Comparison of ENCODE assay signal across 17 cellular contexts in the genomic region with DNA sequence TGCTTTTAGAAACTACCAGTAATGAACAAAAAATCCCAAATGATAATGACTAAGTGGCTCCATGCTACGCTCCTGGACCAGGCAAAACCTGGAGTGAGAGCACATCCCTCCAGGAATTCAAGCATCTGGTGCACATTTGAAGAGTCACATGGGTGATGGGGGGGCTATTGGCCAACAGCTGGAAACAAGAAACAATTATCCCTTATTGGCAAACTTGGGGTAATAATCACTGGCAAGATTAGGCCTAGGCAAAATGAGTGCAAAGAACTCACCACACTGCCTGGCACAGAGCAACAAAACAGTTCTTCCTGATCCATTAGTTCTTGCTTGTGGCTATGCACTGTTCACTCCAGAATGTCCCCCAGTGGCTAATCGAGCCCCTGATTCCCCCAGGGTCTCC.
DNase-seq lines count a peak whose midpoint lies in the region; ATAC-seq and TF ChIP-seq lines count a peak whose summit lies in the region.
"Had no signal": no experiment of that assay in that cellular context is flagged by ENCODE, and none has a peak within 500 bp of the region (broad histone marks: within the 10 kb centered on the region; RNA-seq: fewer than 3 reads in every experiment).

No MANE protein-coding gene starts in this region.

- no peak overlapping the region for H2AFZ ChIP-seq in SK-N-SH (ENCODE audit: low read depth)

- H4K20me1 ChIP-seq in SK-N-SH (ENCODE audit: insufficient read depth), result no peaks in the 10 kb centered on the region
- H4K20me1 ChIP-seq in BLaER1 treated with 17β-estradiol and CSF1 and Interleukin-3, amounts not matched to agents 10 nM and 100 nM, result no peaks in the 10 kb centered on the region

- H3K36me3 ChIP-seq in SK-N-SH (replicated peaks in 1 of 2; ENCODE audit: control insufficient read depth in 1 of 2, insufficient read depth in 2 of 2, low read length in 1 of 2) (no peaks in the 10 kb centered on the region), lung (ENCODE audit: control insufficient read depth in 2 of 2, insufficient read depth in 2 of 2, low read length in 2 of 2) (no peaks in the 10 kb centered on the region)
- no peaks in the 10 kb centered on the region for H3K36me3 ChIP-seq in BLaER1 treated with 17β-estradiol and CSF1 and Interleukin-3, amounts not matched to agents 10 nM and 100 nM
- no peaks in the 10 kb centered on the region for H3K36me3 ChIP-seq in effector memory CD4-positive, alpha-beta T cell (ENCODE audit: control insufficient read depth, insufficient read depth, low read length)

- WGBS in SK-N-SH (ENCODE audit: low lambda C conversion rate), result 0% methylated on average over 2 of the region's 2 CpGs
- WGBS in lung, 2 donors, result 77 to 81% methylated on average over 2 of the region's 2 CpGs

- H3K4me1 Mint-ChIP-seq in osteocyte (ENCODE audit: unreplicated experiment), result no peaks in the 10 kb centered on the region
- H3K4me1 Mint-ChIP-seq: CD4-positive, CD25-positive, alpha-beta regulatory T cell; CD8-positive, alpha-beta memory T cell; H9 had no signal

- H3K27ac ChIP-seq in SK-N-SH (ENCODE audit: low read depth in 2 of 2, low read length in 1 of 2), result no peak overlapping the region
- H3K27ac ChIP-seq in BLaER1 treated with 17β-estradiol and CSF1 and Interleukin-3, amounts not matched to agents 10 nM and 100 nM, result no peak overlapping the region
- no peak overlapping the region for H3K27ac ChIP-seq in lung (ENCODE audit: low read depth in 1 of 2, low read length in 1 of 2)
- H3K27ac ChIP-seq in effector memory CD4-positive, alpha-beta T cell (ENCODE audit: insufficient read depth, low read length, poor library complexity, severe bottlenecking), result no peak overlapping the region
- H3K27ac ChIP-seq: 22Rv1, A549 had no signal

- TF ChIP-seq CTCF in SK-N-SH (IDR thresholded peaks at IDR 0.05) (no peak), lung (IDR thresholded peaks at IDR 0.05; ENCODE audit: control extremely low read depth, extremely low read depth) (no peak), osteocyte (IDR thresholded peaks at IDR 0.05) (no peak)

- no peak for TF ChIP-seq RAD21 in SK-N-SH (IDR thresholded peaks at IDR 0.05; ENCODE audit: low read length)

- CTCF ChIA-PET in SK-N-SH (lab: Yijun Ruan, JAX), result interaction anchor here (0.6 kb wide), 1 partner anchor 134 kb away, joined by 3 read pairs; no protein-coding TSS in a partner anchor
- CTCF ChIA-PET in HEK293T (lab: Yijun Ruan, JAX), result no interaction called here

- peaks cover 15% of the 10 kb centered on the region for H3K9me3 Mint-ChIP-seq in osteocyte (ENCODE audit: unreplicated experiment)

- H3K9me2 ChIP-seq in SK-N-SH, result no peaks in the 10 kb centered on the region

- H3K4me1 ChIP-seq in SK-N-SH (ENCODE audit: control insufficient read depth in 1 of 2, insufficient read depth in 2 of 2, low read depth in 1 of 2, low read length in 1 of 2) (no peaks in the 10 kb centered on the region; a peak in 1 of 4 replicates), lung (ENCODE audit: control insufficient read depth in 2 of 2, insufficient read depth in 2 of 2, low read length in 2 of 2) (peaks cover 5 to 7% of the 10 kb centered on the region in 2 donors)
- peaks cover 23 to 34% (median 29%) of the 10 kb centered on the region in 10 experiments for H3K4me1 ChIP-seq in BLaER1 treated with 17β-estradiol and CSF1 and Interleukin-3, amounts not matched to agents 10 nM and 100 nM
- no peaks in the 10 kb centered on the region for H3K4me1 ChIP-seq in effector memory CD4-positive, alpha-beta T cell (ENCODE audit: control insufficient read depth, insufficient read depth, low read length, poor library complexity, severe bottlenecking)
- H3K4me1 ChIP-seq: A549 had no signal

- DNase-seq in SK-N-SH, result peak; percentile 16
- DNase-seq in lung (ENCODE audit: low spot score), result peak; percentile 15
- peak; percentile 25 for DNase-seq in osteocyte (ENCODE audit: extremely low spot score, unreplicated experiment)
- no peak for DNase-seq in HEK293T (ENCODE audit: extremely low spot score)
- no peak for DNase-seq in effector memory CD4-positive, alpha-beta T cell
- DNase-seq: C1 segment of cervical spinal cord; CD4-positive, CD25-positive, alpha-beta regulatory T cell; CD8-positive, alpha-beta memory T cell; COR-L47; DMS 273 treated with DMSO at 0.1 percent for 48 hours; DMS53; H9 had no signal

- no peaks in the 10 kb centered on the region for H3K9me3 ChIP-seq in SK-N-SH
- peaks cover 14 to 23% (median 18%) of the 10 kb centered on the region in 11 experiments for H3K9me3 ChIP-seq in BLaER1 treated with 17β-estradiol and CSF1 and Interleukin-3, amounts not matched to agents 10 nM and 100 nM (replicated peaks in 1 of 11)
- H3K9me3 ChIP-seq in lung (ENCODE audit: control insufficient read depth in 2 of 2, insufficient read depth in 1 of 2, low read length in 1 of 2), result peaks cover 5% of the 10 kb centered on the region in 2 donors
- H3K9me3 ChIP-seq in effector memory CD4-positive, alpha-beta T cell (ENCODE audit: control insufficient read depth, low read length), result peaks cover 11% of the 10 kb centered on the region
- H3K9me3 ChIP-seq: A549 had no signal

- H3K4me2 ChIP-seq in SK-N-SH, result no peak overlapping the region
- peak overlapping the region in 7 of 11 experiments; percentile 3 to 49 (median 37); a peak in 10 of 22 replicates for H3K4me2 ChIP-seq in BLaER1 treated with 17β-estradiol and CSF1 and Interleukin-3, amounts not matched to agents 10 nM and 100 nM
- H3K4me2 ChIP-seq: A549 had no signal

- H3K27me3 ChIP-seq in SK-N-SH (ENCODE audit: insufficient read depth), result no peaks in the 10 kb centered on the region
- H3K27me3 ChIP-seq in BLaER1 treated with 17β-estradiol and CSF1 and Interleukin-3, amounts not matched to agents 10 nM and 100 nM, result no peaks in the 10 kb centered on the region
- no peaks in the 10 kb centered on the region for H3K27me3 ChIP-seq in lung (ENCODE audit: control insufficient read depth, insufficient read depth)
- H3K27me3 ChIP-seq in effector memory CD4-positive, alpha-beta T cell (replicated peaks; ENCODE audit: control insufficient read depth, insufficient read depth, low read length, poor library complexity, severe bottlenecking), result no peaks in the 10 kb centered on the region

- H3K36me3 Mint-ChIP-seq in osteocyte (ENCODE audit: unreplicated experiment), result no peaks in the 10 kb centered on the region

- H3K4me3 ChIP-seq in SK-N-SH (ENCODE audit: low read depth in 2 of 2, low read length in 1 of 2), result no peak overlapping the region
- no peak overlapping the region for H3K4me3 ChIP-seq in BLaER1 treated with 17β-estradiol and CSF1 and Interleukin-3, amounts not matched to agents 10 nM and 100 nM
- no peak overlapping the region for H3K4me3 ChIP-seq in lung
- no peak overlapping the region for H3K4me3 ChIP-seq in effector memory CD4-positive, alpha-beta T cell (ENCODE audit: insufficient read depth, low read depth, low read length, poor library complexity, severe bottlenecking)
- H3K4me3 ChIP-seq: A549 had no signal

- H3K4me3 Mint-ChIP-seq in osteocyte (ENCODE audit: unreplicated experiment), result no peak overlapping the region
- H3K4me3 Mint-ChIP-seq: CD4-positive, CD25-positive, alpha-beta regulatory T cell; CD8-positive, alpha-beta memory T cell; H9 had no signal

- no peak overlapping the region for H3K9ac ChIP-seq in SK-N-SH
- H3K9ac ChIP-seq in BLaER1 treated with 17β-estradiol and CSF1 and Interleukin-3, amounts not matched to agents 10 nM and 100 nM, result no peak overlapping the region

- ATAC-seq in SK-N-SH treated with all-trans-retinoic acid at 6 μM for 48 hours, result no peak
- ATAC-seq in lung (ENCODE audit: insufficient read depth, low FRiP score), result no peak
- ATAC-seq in GM19351 (IDR thresholded peaks at IDR 0.05; ENCODE audit: unreplicated experiment), result no peak
- ATAC-seq: A549 had no signal

- no peaks in the 10 kb centered on the region for H3K79me2 ChIP-seq in SK-N-SH (ENCODE audit: insufficient read depth)

- peaks cover 17% of the 10 kb centered on the region for H3K27me3 Mint-ChIP-seq in osteocyte (ENCODE audit: unreplicated experiment)

- H3F3A ChIP-seq in SK-N-SH (replicated peaks; ENCODE audit: insufficient read depth), result no peaks in the 10 kb centered on the region

- no peak overlapping the region for H3K27ac Mint-ChIP-seq in osteocyte (ENCODE audit: unreplicated experiment)
- H3K27ac Mint-ChIP-seq: CD8-positive, alpha-beta memory T cell had no signal

- POLR2A ChIA-PET in SK-N-SH (lab: Yijun Ruan, JAX) (no interaction called here), HEK293T (lab: Yijun Ruan, JAX) (no interaction called here)

- TF ChIP-seq EP300 in SK-N-SH (IDR thresholded peaks at IDR 0.05; ENCODE audit: borderline replicate concordance in 1 of 2, low read depth in 1 of 2, low read length in 1 of 2), result no peak

TF ChIP-seq in SK-N-SH, 30 proteins besides CTCF, POLR2A, EP300 and RAD21 (continues in another document):
- no peak for TF ChIP-seq RXRA (IDR thresholded peaks at IDR 0.05; ENCODE audit: borderline replicate concordance, low read depth)
- no peak for TF ChIP-seq POLR2AphosphoS5 (IDR thresholded peaks at IDR 0.05; ENCODE audit: low read depth, low read length)
- TF ChIP-seq JUND (IDR thresholded peaks at IDR 0.05), result no peak
- TF ChIP-seq CHD2 (IDR thresholded peaks at IDR 0.05; ENCODE audit: low read length, partially characterized antibody), result no peak

TF ChIP-seq in SK-N-SH treated with all-trans-retinoic acid at 6 μM for 48 hours, 23 proteins besides CTCF, POLR2A, EP300 and RAD21 (continues in another document):
- TF ChIP-seq ARNTL (CRISPR knock-in tag; IDR thresholded peaks at IDR 0.05; ENCODE audit: borderline replicate concordance, low read depth), result no peak
- TF ChIP-seq ZNF70 (CRISPR knock-in tag; IDR thresholded peaks at IDR 0.05), result no peak
- no peak for TF ChIP-seq ZFP30 (CRISPR knock-in tag; IDR thresholded peaks at IDR 0.05)
- TF ChIP-seq TOX (CRISPR knock-in tag; IDR thresholded peaks at IDR 0.05; ENCODE audit: borderline replicate concordance), result no peak

TF ChIP-seq in HEK293T, 16 proteins besides CTCF, POLR2A, EP300 and RAD21:
- no peak for TF ChIP-seq LEF1 (IDR thresholded peaks at IDR 0.05; ENCODE audit: borderline replicate concordance)

Comparison
In these comparisons a context has a peak if more than half of its experiments do, and no peak if none do; other contexts are left out.
1. DNase-seq: peak in SK-N-SH (single experiment), lung (single experiment) and osteocyte (single experiment); none in HEK293T (single experiment) and effector memory CD4-positive, alpha-beta T cell (0 of 3).